In genomic region chr2:15714002-15714401, GRCh38 we compare ENCODE assay signal across 25 cellular contexts.
"Had no signal": no experiment of that assay in that cellular context is flagged by ENCODE, and none has a peak within 500 bp of the region (broad histone marks: within the 10 kb centered on the region; RNA-seq: fewer than 3 reads in every experiment).

No MANE protein-coding gene starts in this region.

- H3K4me3 ChIP-seq: colonic mucosa, esophagus squamous epithelium, gastrocnemius medialis, heart right ventricle, left lung, lung, mucosa of descending colon had no signal

- DNase-seq: colonic mucosa; cortex of kidney; effector CD8-positive, alpha-beta T cell; effector memory CD8-positive, alpha-beta T cell; endodermal cell; erythroblast; esophagus squamous epithelium; foreskin fibroblast; foreskin melanocyte; gastrocnemius medialis; glutamatergic neuron; head of caudate nucleus; heart right ventricle; hippocampal formation; left cardiac atrium; left ventricle myocardium superior; mucosa of descending colon; naive B cell; naive thymus-derived CD8-positive, alpha-beta T cell had no signal

- H3K4me1 Mint-ChIP-seq: endodermal cell; memory B cell; naive B cell; naive thymus-derived CD8-positive, alpha-beta T cell had no signal

- H3K27me3 ChIP-seq: colonic mucosa, esophagus squamous epithelium, gastrocnemius medialis, heart right ventricle, left lung had no signal

- H3K4me3 Mint-ChIP-seq: dendritic cell treated with granulocyte-macrophage colony-stimulating factor and Interleukin-4, amounts not matched to agents 40 ng/mL and 50 ng/mL, for 4 days; effector memory CD8-positive, alpha-beta T cell; endodermal cell; memory B cell; mesothelial cell of epicardium; naive B cell; naive thymus-derived CD8-positive, alpha-beta T cell had no signal

- H3K36me3 Mint-ChIP-seq: memory B cell; mesothelial cell of epicardium; naive B cell; naive thymus-derived CD8-positive, alpha-beta T cell had no signal

- H3K27ac Mint-ChIP-seq: dendritic cell treated with granulocyte-macrophage colony-stimulating factor and Interleukin-4, amounts not matched to agents 40 ng/mL and 50 ng/mL, for 4 days; effector memory CD8-positive, alpha-beta T cell; endodermal cell; memory B cell; mesothelial cell of epicardium; naive B cell; naive thymus-derived CD8-positive, alpha-beta T cell had no signal

- ATAC-seq: effector memory CD8-positive, alpha-beta T cell; gastrocnemius medialis; heart right ventricle; left cardiac atrium; left lung; left ventricle myocardium superior; mucosa of descending colon; naive thymus-derived CD8-positive, alpha-beta T cell had no signal

- H3K4me1 ChIP-seq: colonic mucosa, gastrocnemius medialis, left lung had no signal

- H3K27me3 Mint-ChIP-seq: dendritic cell treated with granulocyte-macrophage colony-stimulating factor and Interleukin-4, amounts not matched to agents 40 ng/mL and 50 ng/mL, for 4 days had no signal

- H3K27ac ChIP-seq: colonic mucosa, epithelial cell of prostate, esophagus squamous epithelium, gastrocnemius medialis, heart right ventricle, left lung had no signal

- H3K36me3 ChIP-seq: colonic mucosa, esophagus squamous epithelium, gastrocnemius medialis, heart right ventricle, left lung had no signal

- H3K9me3 Mint-ChIP-seq: dendritic cell treated with granulocyte-macrophage colony-stimulating factor and Interleukin-4, amounts not matched to agents 40 ng/mL and 50 ng/mL, for 4 days; effector memory CD8-positive, alpha-beta T cell; memory B cell; mesothelial cell of epicardium; naive thymus-derived CD8-positive, alpha-beta T cell had no signal

- H3K9me3 ChIP-seq: colonic mucosa, esophagus squamous epithelium, gastrocnemius medialis, heart right ventricle, left lung, mucosa of descending colon had no signal
